ENCODE assay signal across 2 cellular contexts in genomic region chr6:167337675-167338449, GRCh38.
TF ChIP-seq lines count a peak whose summit lies in the region.

No MANE protein-coding gene starts in this region.

TF ChIP-seq in HEK293, 187 proteins besides CTCF, POLR2A, EP300 and RAD21:
- TF ChIP-seq ZNF239 (tag by site-specific recombination; IDR thresholded peaks at IDR 0.05) = peak; percentile 27; the same call in 1 of the 2 replicates
- TF ChIP-seq ZNF423 (tag by site-specific recombination; IDR thresholded peaks at IDR 0.05) = no peak
- no peak for TF ChIP-seq ZBTB1 (tag by site-specific recombination; IDR thresholded peaks at IDR 0.05)
- peak; percentile 25; the same call in 1 of the 2 replicates for TF ChIP-seq ZNF2 (tag by site-specific recombination; IDR thresholded peaks at IDR 0.05)
- TF ChIP-seq ZNF157 (tag by site-specific recombination; IDR thresholded peaks at IDR 0.05) = peak; percentile 52; the same call in 1 of the 2 replicates
- TF ChIP-seq ZNF112 (tag by site-specific recombination; IDR thresholded peaks at IDR 0.05) = 0 out of 2 replicates have a peak, but pooled peaks have one; percentile 10
- peak; percentile 43; the same call in 1 of the 2 replicates for TF ChIP-seq ZNF707 (tag by site-specific recombination; IDR thresholded peaks at IDR 0.05)
- no peak for TF ChIP-seq ZNF596 (tag by site-specific recombination; IDR thresholded peaks at IDR 0.05)
- TF ChIP-seq GLIS2 (tag by site-specific recombination; IDR thresholded peaks at IDR 0.05) = no peak
- no peak for TF ChIP-seq ZNF23 (tag by site-specific recombination; IDR thresholded peaks at IDR 0.05; ENCODE audit: borderline replicate concordance)
- 0 out of 2 replicates have a peak, but pooled peaks have one; percentile 62 for TF ChIP-seq ZNF670 (tag by site-specific recombination; IDR thresholded peaks at IDR 0.05; ENCODE audit: low read depth)
- TF ChIP-seq ZNF202 (tag by site-specific recombination; IDR thresholded peaks at IDR 0.05; ENCODE audit: borderline replicate concordance) = 0 out of 2 replicates have a peak, but pooled peaks have one; percentile 19
- TF ChIP-seq ZNF777 (tag by site-specific recombination; IDR thresholded peaks at IDR 0.05; ENCODE audit: borderline replicate concordance) = 0 out of 2 replicates have a peak, but pooled peaks have one; percentile 26
- no peak for TF ChIP-seq ZNF266 (tag by site-specific recombination; IDR thresholded peaks at IDR 0.05; ENCODE audit: low read depth)
- no peak for TF ChIP-seq ZNF398 (tag by site-specific recombination; IDR thresholded peaks at IDR 0.05)
- no peak for TF ChIP-seq ZNF132 (tag by site-specific recombination; IDR thresholded peaks at IDR 0.05; ENCODE audit: borderline replicate concordance)
- no peak for TF ChIP-seq ZNF600 (tag by site-specific recombination; IDR thresholded peaks at IDR 0.05)
- TF ChIP-seq ZBTB26 (tag by site-specific recombination; optimal IDR thresholded peaks at IDR 0.05) = peak; percentile 7

TF ChIP-seq in K562, 482 proteins besides CTCF, POLR2A, EP300 and RAD21:
- TF ChIP-seq ZBTB26 (CRISPR knock-in tag; IDR thresholded peaks at IDR 0.05) (peak; percentile 51; the same call in 1 of the 2 replicates), ETV5 (CRISPR knock-in tag; IDR thresholded peaks at IDR 0.05; ENCODE audit: low read depth) (no peak), SREBF2 (CRISPR knock-in tag; IDR thresholded peaks at IDR 0.05) (no peak), POLR3G (IDR thresholded peaks at IDR 0.05; ENCODE audit: extremely low read depth, insufficient read length, insufficient replicate concordance) (no peak), PHF20 (IDR thresholded peaks at IDR 0.05; ENCODE audit: partially characterized antibody) (peak; percentile 16), HDGF (IDR thresholded peaks at IDR 0.05) (0 out of 2 replicates have a peak, but pooled peaks have one; percentile 37), SMARCA5 (IDR thresholded peaks at IDR 0.05) (0 out of 2 replicates have a peak, but pooled peaks have one; percentile 19)
- TF ChIP-seq, protein P1, sequence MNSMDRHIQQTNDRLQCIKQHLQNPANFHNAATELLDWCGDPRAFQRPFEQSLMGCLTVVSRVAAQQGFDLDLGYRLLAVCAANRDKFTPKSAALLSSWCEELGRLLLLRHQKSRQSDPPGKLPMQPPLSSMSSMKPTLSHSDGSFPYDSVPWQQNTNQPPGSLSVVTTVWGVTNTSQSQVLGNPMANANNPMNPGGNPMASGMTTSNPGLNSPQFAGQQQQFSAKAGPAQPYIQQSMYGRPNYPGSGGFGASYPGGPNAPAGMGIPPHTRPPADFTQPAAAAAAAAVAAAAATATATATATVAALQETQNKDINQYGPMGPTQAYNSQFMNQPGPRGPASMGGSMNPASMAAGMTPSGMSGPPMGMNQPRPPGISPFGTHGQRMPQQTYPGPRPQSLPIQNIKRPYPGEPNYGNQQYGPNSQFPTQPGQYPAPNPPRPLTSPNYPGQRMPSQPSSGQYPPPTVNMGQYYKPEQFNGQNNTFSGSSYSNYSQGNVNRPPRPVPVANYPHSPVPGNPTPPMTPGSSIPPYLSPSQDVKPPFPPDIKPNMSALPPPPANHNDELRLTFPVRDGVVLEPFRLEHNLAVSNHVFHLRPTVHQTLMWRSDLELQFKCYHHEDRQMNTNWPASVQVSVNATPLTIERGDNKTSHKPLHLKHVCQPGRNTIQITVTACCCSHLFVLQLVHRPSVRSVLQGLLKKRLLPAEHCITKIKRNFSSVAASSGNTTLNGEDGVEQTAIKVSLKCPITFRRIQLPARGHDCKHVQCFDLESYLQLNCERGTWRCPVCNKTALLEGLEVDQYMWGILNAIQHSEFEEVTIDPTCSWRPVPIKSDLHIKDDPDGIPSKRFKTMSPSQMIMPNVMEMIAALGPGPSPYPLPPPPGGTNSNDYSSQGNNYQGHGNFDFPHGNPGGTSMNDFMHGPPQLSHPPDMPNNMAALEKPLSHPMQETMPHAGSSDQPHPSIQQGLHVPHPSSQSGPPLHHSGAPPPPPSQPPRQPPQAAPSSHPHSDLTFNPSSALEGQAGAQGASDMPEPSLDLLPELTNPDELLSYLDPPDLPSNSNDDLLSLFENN (IDR thresholded peaks at IDR 0.05; ENCODE audit: low read depth in 2 of 2, low read length in 2 of 2) = no peak
TF ChIP-seq in K562: peak in this region for 4.
